Comparison of ENCODE assay signal across 1 cellular context in genomic region chr3:130111185-130111864, GRCh38.
A peak's percentile ranks its signal among the peaks of the same experiment; 100 is the strongest.
TF ChIP-seq lines count a peak whose summit lies in the region.

No MANE protein-coding gene starts in this region.

TF ChIP-seq in HepG2, 621 proteins besides CTCF, POLR2A, EP300 and RAD21 (continued from another document):
- TF ChIP-seq POLR2AphosphoS5 (IDR thresholded peaks at IDR 0.05; ENCODE audit: low read depth, low read length) (peak; percentile 66), GFI1 (CRISPR knock-in tag; IDR thresholded peaks at IDR 0.05; ENCODE audit: borderline replicate concordance) (no peak), PHF8 (CRISPR knock-in tag; IDR thresholded peaks at IDR 0.05) (peak; percentile 78), IRF9 (CRISPR knock-in tag; IDR thresholded peaks at IDR 0.05; ENCODE audit: borderline replicate concordance) (0 out of 2 replicates have a peak, but pooled peaks have one; percentile 29), ZNF768 (CRISPR knock-in tag; IDR thresholded peaks at IDR 0.05) (no peak; the same call in 1 of the 2 replicates)
